ENCODE assay signal across 20 cellular contexts in the genomic region with DNA sequence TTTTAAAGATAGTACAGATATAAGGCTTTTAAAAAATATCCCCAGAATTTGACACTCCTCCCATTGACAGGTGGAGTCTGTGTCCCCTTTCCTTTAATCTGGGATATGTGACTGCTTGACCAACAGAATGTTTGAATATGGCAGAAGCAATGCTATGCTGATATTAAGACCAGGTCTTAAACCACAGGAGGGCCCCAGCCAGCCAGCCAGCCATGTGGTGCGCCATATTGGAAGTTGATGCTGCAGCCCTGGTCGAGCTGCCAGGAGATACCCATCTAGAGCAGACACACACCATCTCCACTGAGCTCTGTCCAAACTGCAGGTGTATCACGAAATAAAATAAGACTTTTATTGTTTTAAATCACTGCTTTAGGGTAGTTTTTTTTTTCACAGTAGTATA.
DNase-seq lines count a peak whose midpoint lies in the region; ATAC-seq, FAIRE-seq and TF ChIP-seq lines count a peak whose summit lies in the region.
"Had no signal": no experiment of that assay in that cellular context is flagged by ENCODE, and none has a peak within 500 bp of the region (broad histone marks: within the 10 kb centered on the region; RNA-seq: fewer than 3 reads in every experiment).

No MANE protein-coding gene starts in this region.

- no peak for TF ChIP-seq RAD21 in K562 (CRISPR knock-in tag; conservative IDR thresholded peaks at IDR 0.05 in 1 of 2, IDR thresholded peaks at IDR 0.05 in 1 of 2)

- no peak overlapping the region for H3K4me3 Mint-ChIP-seq in T-helper 1 cell treated with Interleukin-12 subunit alpha and Interleukin-12 subunit beta and Interleukin-4 antibody, amounts not matched to agents 30 μg/mL and 1 μg/mL, for 36 hours
- peak overlapping the region; percentile 35 for H3K4me3 Mint-ChIP-seq in natural killer cell treated with Interleukin-12 subunit alpha and Interleukin-12 subunit beta and Interleukin-15 and Interleukin-18, amount 100 ng/mL, for 72 hours

- H3K36me3 ChIP-seq in OCI-LY3 (replicated peaks; ENCODE audit: low read depth, low read length) (peaks cover 4% of the 10 kb centered on the region), K562 (ENCODE audit: control insufficient read depth, insufficient read depth, low read length) (no peaks in the 10 kb centered on the region)

- H3K36me3 Mint-ChIP-seq in T-helper 1 cell treated with Interleukin-12 subunit alpha and Interleukin-12 subunit beta and Interleukin-4 antibody, amounts not matched to agents 30 μg/mL and 1 μg/mL, for 36 hours (ENCODE audit: low read depth), result peaks cover 21% of the 10 kb centered on the region
- H3K36me3 Mint-ChIP-seq in natural killer cell treated with Interleukin-12 subunit alpha and Interleukin-12 subunit beta and Interleukin-15 and Interleukin-18, amount 100 ng/mL, for 72 hours, result peaks cover 8% of the 10 kb centered on the region

- WGBS in K562 (ENCODE audit: insufficient coverage, low coverage, missing lambda C conversion rate), result 18% methylated on average over 3 of the region's 3 CpGs

- H3K27ac ChIP-seq in OCI-LY3 (ENCODE audit: low read length) (peak overlapping the region; percentile 99), K562 (ENCODE audit: extremely low read depth, low read depth, low read length) (no peak overlapping the region)
- H3K27ac ChIP-seq: 22Rv1, PC-9, RWPE1 had no signal

- no peaks in the 10 kb centered on the region for H4K20me1 ChIP-seq in OCI-LY3 (ENCODE audit: insufficient read depth, low read length)
- no peaks in the 10 kb centered on the region for H4K20me1 ChIP-seq in K562 (replicated peaks; ENCODE audit: control insufficient read depth, insufficient read depth, low read length)

- H3K27me3 Mint-ChIP-seq in T-helper 1 cell treated with Interleukin-12 subunit alpha and Interleukin-12 subunit beta and Interleukin-4 antibody, amounts not matched to agents 30 μg/mL and 1 μg/mL, for 36 hours (ENCODE audit: low read depth), result no peaks in the 10 kb centered on the region
- H3K27me3 Mint-ChIP-seq in natural killer cell treated with Interleukin-12 subunit alpha and Interleukin-12 subunit beta and Interleukin-15 and Interleukin-18, amount 100 ng/mL, for 72 hours, result no peaks in the 10 kb centered on the region

- peak overlapping the region; percentile 74 for H3K4me2 ChIP-seq in OCI-LY3 (ENCODE audit: low read length)
- H3K4me2 ChIP-seq in K562 (ENCODE audit: insufficient read depth, low read length), result no peak overlapping the region
- H3K4me2 ChIP-seq: PC-9 had no signal

- CTCF ChIA-PET in K562 (lab: Yijun Ruan, JAX; ENCODE audit: low intra/inter-chr PET ratio), result no interaction called here

- no peak for TF ChIP-seq EP300 in K562 (IDR thresholded peaks at IDR 0.05; ENCODE audit: low read length)

- peaks cover 21% of the 10 kb centered on the region for H3K79me2 ChIP-seq in OCI-LY3 (ENCODE audit: low read length)
- H3K79me2 ChIP-seq in K562 (ENCODE audit: control insufficient read depth, insufficient read depth, low read length), result no peaks in the 10 kb centered on the region

- no peak overlapping the region for H3K4me3 ChIP-seq in OCI-LY3 (ENCODE audit: low read length)
- H3K4me3 ChIP-seq in K562, result no peak overlapping the region
- H3K4me3 ChIP-seq: PC-9 had no signal

- peak overlapping the region; percentile 16 for H3K27ac Mint-ChIP-seq in T-helper 1 cell treated with Interleukin-12 subunit alpha and Interleukin-12 subunit beta and Interleukin-4 antibody, amounts not matched to agents 30 μg/mL and 1 μg/mL, for 36 hours
- H3K27ac Mint-ChIP-seq in natural killer cell treated with Interleukin-12 subunit alpha and Interleukin-12 subunit beta and Interleukin-15 and Interleukin-18, amount 100 ng/mL, for 72 hours, result peak overlapping the region; percentile 77 to 91

- no peak for FAIRE-seq in K562 (lab: Jason Lieb, UNC)
- FAIRE-seq: H1 had no signal

- peaks cover 16% of the 10 kb centered on the region for H3K9me3 Mint-ChIP-seq in T-helper 1 cell treated with Interleukin-12 subunit alpha and Interleukin-12 subunit beta and Interleukin-4 antibody, amounts not matched to agents 30 μg/mL and 1 μg/mL, for 36 hours
- peaks cover 6% of the 10 kb centered on the region for H3K9me3 Mint-ChIP-seq in natural killer cell treated with Interleukin-12 subunit alpha and Interleukin-12 subunit beta and Interleukin-15 and Interleukin-18, amount 100 ng/mL, for 72 hours

- H3K9me3 ChIP-seq in OCI-LY3 (ENCODE audit: insufficient read depth, low read length) (no peaks in the 10 kb centered on the region), K562 (replicated peaks; ENCODE audit: control insufficient read depth, insufficient read depth, low read depth, low read length) (no peaks in the 10 kb centered on the region)

- H2AFZ ChIP-seq in OCI-LY3 (ENCODE audit: low read depth, low read length) (no peak overlapping the region), K562 (ENCODE audit: low read depth, low read length) (no peak overlapping the region)
- H2AFZ ChIP-seq: PC-9 had no signal

- POLR2A ChIA-PET in K562 (lab: Yijun Ruan, JAX), result no interaction called here

- ATAC-seq in K562 (no peak; the same call in 2 of the 3 replicates), omental fat pad (ENCODE audit: low FRiP score) (no peak)
- ATAC-seq in natural killer cell treated with Interleukin-12 subunit alpha and Interleukin-12 subunit beta and Interleukin-15 and Interleukin-18, amount 100 ng/mL, for 72 hours, result no peak

- DNase-seq in T-helper 1 cell, result no peak
- DNase-seq in K562 (ENCODE audit: extremely low read depth in 1 of 4, low spot score in 3 of 4), result no peak
- no peak for DNase-seq in natural killer cell treated with Interleukin-12 subunit alpha and Interleukin-12 subunit beta and Interleukin-15 and Interleukin-18, amount 100 ng/mL, for 72 hours (ENCODE audit: low spot score)
- no peak for DNase-seq in NCI-H2107 (lab: John Stamatoyannopoulos, UW)
- DNase-seq in omental fat pad (ENCODE audit: low spot score), result no peak
- DNase-seq in stimulated activated CD4-positive, alpha-beta T cell treated with anti-CD3 and anti-CD28 coated beads, Interleukin-15, amount 100 ng/mL, for 24 hours, result no peak
- DNase-seq: AML-193, DMS153, GF-D8, KBM-7, NCI-H1105, NCI-H2081, NCI-H510A, NCI-H748 treated with DMSO at 0.1 percent for 48 hours, PC-9 had no signal

- intact Hi-C loops in K562 (cut with micrococcal nuclease), result no loop called here

- H3K9me1 ChIP-seq in K562 (ENCODE audit: control insufficient read depth, insufficient read depth, low read length), result no peaks in the 10 kb centered on the region

- H3K4me1 ChIP-seq in OCI-LY3 (ENCODE audit: low read length), result peaks cover 91% of the 10 kb centered on the region
- H3K4me1 ChIP-seq in K562 (replicated peaks in 1 of 2; ENCODE audit: control insufficient read depth in 2 of 2, insufficient read depth in 2 of 2, low read length in 2 of 2), result no peaks in the 10 kb centered on the region

- TF ChIP-seq POLR2A in K562 (conservative IDR thresholded peaks at IDR 0.05), result no peak

- H3K27me3 ChIP-seq in OCI-LY3 (ENCODE audit: low read depth, low read length) (no peaks in the 10 kb centered on the region), K562 (ENCODE audit: control insufficient read depth in 2 of 2, insufficient read depth in 2 of 2, low read length in 2 of 2) (no peaks in the 10 kb centered on the region)

- TF ChIP-seq CTCF in OCI-LY3 (IDR thresholded peaks at IDR 0.05; ENCODE audit: low read depth, low read length) (no peak), K562 (IDR thresholded peaks at IDR 0.05 in 2 of 3, conservative IDR thresholded peaks at IDR 0.05 in 1 of 3; ENCODE audit: insufficient read depth in 2 of 3, low read depth in 1 of 3, low read length in 3 of 3) (no peak), omental fat pad (IDR thresholded peaks at IDR 0.05) (no peak)

- peaks cover 45% of the 10 kb centered on the region for H3K4me1 Mint-ChIP-seq in T-helper 1 cell treated with Interleukin-12 subunit alpha and Interleukin-12 subunit beta and Interleukin-4 antibody, amounts not matched to agents 30 μg/mL and 1 μg/mL, for 36 hours (ENCODE audit: low read depth)
- H3K4me1 Mint-ChIP-seq in natural killer cell treated with Interleukin-12 subunit alpha and Interleukin-12 subunit beta and Interleukin-15 and Interleukin-18, amount 100 ng/mL, for 72 hours (ENCODE audit: low read depth in 2 of 2), result peaks cover 39 to 53% of the 10 kb centered on the region in 2 donors

- H3K9ac ChIP-seq in OCI-LY3 (ENCODE audit: low read length) (peak overlapping the region; percentile 67; the same call in 1 of the 2 replicates), K562 (ENCODE audit: insufficient read depth in 1 of 2, low read depth in 2 of 2, low read length in 2 of 2) (no peak overlapping the region)

- BruUV-seq in K562 (replicated peaks; lab: Mats Ljungman, UMichigan), result no TSS peak

- in situ Hi-C loops in K562 (cut with MboI), result no loop called here

TF ChIP-seq in K562, 482 proteins besides CTCF, POLR2A, EP300 and RAD21:
- TF ChIP-seq YY1 (IDR thresholded peaks at IDR 0.05; ENCODE audit: borderline replicate concordance in 1 of 3, control insufficient read depth in 1 of 3, extremely low read depth in 1 of 3, insufficient read depth in 3 of 3, insufficient read length in 1 of 3, insufficient replicate concordance in 2 of 3, low read depth in 1 of 3, low read length in 2 of 3) (peak in 1 of 3 experiments; percentile 23), TRIM24 (IDR thresholded peaks at IDR 0.05) (no peak), SRSF1 (IDR thresholded peaks at IDR 0.05; ENCODE audit: low read depth, low read length) (no peak), SAP30 (IDR thresholded peaks at IDR 0.05; ENCODE audit: borderline replicate concordance, insufficient read depth, low read depth, low read length, poor library complexity, severe bottlenecking) (no peak), SMAD2 (IDR thresholded peaks at IDR 0.05; ENCODE audit: low read depth, low read length) (no peak), L3MBTL2 (IDR thresholded peaks at IDR 0.05) (peak; percentile 45; the same call in 1 of the 2 replicates), KAT8 (IDR thresholded peaks at IDR 0.05; ENCODE audit: low read depth) (no peak), ZNF785 (CRISPR knock-in tag; IDR thresholded peaks at IDR 0.05) (no peak), NCOA4 (IDR thresholded peaks at IDR 0.05; ENCODE audit: partially characterized antibody) (no peak)
